26 cellular contexts compared by ENCODE assay signal in genomic region chr3:163745204-163745603, GRCh38.
A peak's percentile ranks its signal among the peaks of the same experiment; 100 is the strongest.
DNase-seq lines count a peak whose midpoint lies in the region; ATAC-seq, FAIRE-seq and TF ChIP-seq lines count a peak whose summit lies in the region.
"Had no signal": no experiment of that assay in that cellular context is flagged by ENCODE, and none has a peak within 500 bp of the region (broad histone marks: within the 10 kb centered on the region; RNA-seq: fewer than 3 reads in every experiment).

No MANE protein-coding gene starts in this region.

- H3K79me1 ChIP-seq in H1 (ENCODE audit: low read depth, low read length) (no peaks in the 10 kb centered on the region), neuronal stem cell (ENCODE audit: low read depth, low read length) (no peaks in the 10 kb centered on the region)

- no peaks in the 10 kb centered on the region for H3F3A ChIP-seq in GM23338 (replicated peaks; ENCODE audit: low read depth)

- no peak overlapping the region for H3K56ac ChIP-seq in H1 (replicated peaks; ENCODE audit: insufficient read length, low read depth, low read length)

- H3K27ac ChIP-seq in GM23338 (ENCODE audit: low read depth): no peak overlapping the region
- no peak overlapping the region for H3K27ac ChIP-seq in H1 (ENCODE audit: low read depth, low read length)
- no peak overlapping the region for H3K27ac ChIP-seq in neuronal stem cell (replicated peaks; ENCODE audit: low read length)
- H3K27ac ChIP-seq: 22Rv1; BLaER1 treated with 17β-estradiol and CSF1 and Interleukin-3, amounts not matched to agents 10 nM and 100 nM; GM23248 had no signal

- H3K27me3 Mint-ChIP-seq in GM23338 (ENCODE audit: insufficient read depth, low read depth, poor library complexity): no peaks in the 10 kb centered on the region
- peaks cover 3% of the 10 kb centered on the region for H3K27me3 Mint-ChIP-seq in glutamatergic neuron (ENCODE audit: unreplicated experiment)
- H3K27me3 Mint-ChIP-seq: CD4-positive, alpha-beta T cell; CD8-positive, alpha-beta memory T cell had no signal

- peaks cover 19% of the 10 kb centered on the region for H3K9me3 Mint-ChIP-seq in GM23338
- H3K9me3 Mint-ChIP-seq in glutamatergic neuron (ENCODE audit: unreplicated experiment): peaks cover 1% of the 10 kb centered on the region

- TF ChIP-seq RAD21 in H1 (IDR thresholded peaks at IDR 0.05 in 1 of 2, conservative IDR thresholded peaks at IDR 0.05 in 1 of 2; ENCODE audit: low read depth in 2 of 2, low read length in 2 of 2): no peak

- no peak overlapping the region for H3K14ac ChIP-seq in H1 (ENCODE audit: insufficient read length)
- no peak overlapping the region for H3K14ac ChIP-seq in neuronal stem cell (ENCODE audit: low read length)

- H3K4me3 ChIP-seq in GM23338 (no peak overlapping the region), H1 (ENCODE audit: extremely low read depth in 1 of 4, insufficient read depth in 2 of 4, low read depth in 3 of 4, low read length in 4 of 4) (no peak overlapping the region), neuronal stem cell (ENCODE audit: low read length in 2 of 2) (no peak overlapping the region)
- H3K4me3 ChIP-seq: BLaER1 treated with 17β-estradiol and CSF1 and Interleukin-3, amounts not matched to agents 10 nM and 100 nM; GM23248; HAP-1 had no signal

- H4K8ac ChIP-seq in H1 (ENCODE audit: extremely low read depth, insufficient read depth, low read length): no peak overlapping the region
- no peak overlapping the region for H4K8ac ChIP-seq in neuronal stem cell (ENCODE audit: low read depth, low read length)

- no peak overlapping the region for H4K91ac ChIP-seq in H1 (replicated peaks; ENCODE audit: insufficient read length, low read length)
- no peak overlapping the region for H4K91ac ChIP-seq in neuronal stem cell (ENCODE audit: low read depth, low read length, poor library complexity)

- WGBS in H1 (ENCODE audit: extremely low coverage in 1 of 2, insufficient coverage in 1 of 2, insufficient read length in 1 of 2, insufficient replicate concordance in 2 of 2, low coverage in 1 of 2, low lambda C conversion rate in 2 of 2, missing lambda C conversion rate in 1 of 2), 2 experiments: 57% methylated on average over 2 of the region's 2 CpGs; no CpG with 5 or more reads in 1 of the 2 experiments
- WGBS in neuronal stem cell (ENCODE audit: extremely low coverage in 2 of 2, insufficient read length in 2 of 2, insufficient replicate concordance in 1 of 2), 2 donors: no CpG with 5 or more reads among the region's 2 CpGs

- 0 out of 2 replicates have a peak, but pooled peaks cover 2% of the 10 kb centered on the region for H3K9me2 ChIP-seq in GM23338 (ENCODE audit: insufficient read depth)

- CTCF ChIA-PET in H1 (lab: Charles Lee; ENCODE audit: partially characterized antibody): no interaction called here

- TF ChIP-seq EP300 in H1 (IDR thresholded peaks at IDR 0.05; ENCODE audit: borderline replicate concordance in 1 of 2, low read depth in 2 of 2, low read length in 2 of 2): no peak

- H3K4me1 Mint-ChIP-seq in GM23338: no peaks in the 10 kb centered on the region
- H3K4me1 Mint-ChIP-seq in glutamatergic neuron (ENCODE audit: low read depth, unreplicated experiment): peaks cover 2% of the 10 kb centered on the region
- H3K4me1 Mint-ChIP-seq: CD14-positive monocyte; CD8-positive, alpha-beta memory T cell had no signal

- H3K9ac ChIP-seq in H1 (replicated peaks in 1 of 4; ENCODE audit: extremely low read depth in 1 of 4, low read depth in 3 of 4, low read length in 3 of 4) (no peak overlapping the region), neuronal stem cell (ENCODE audit: low read depth, low read length, poor library complexity) (no peak overlapping the region)
- H3K9ac ChIP-seq: BLaER1 treated with 17β-estradiol and CSF1 and Interleukin-3, amounts not matched to agents 10 nM and 100 nM; GM23248 had no signal

- H2BK15ac ChIP-seq in H1 (ENCODE audit: low read length) (no peak overlapping the region), neuronal stem cell (ENCODE audit: low read length) (no peak overlapping the region)

- TF ChIP-seq POLR2A in H1 (IDR thresholded peaks at IDR 0.05; ENCODE audit: control extremely low read depth in 1 of 2, low read depth in 2 of 2, low read length in 2 of 2): no peak
- TF ChIP-seq POLR2A in GM18505 (IDR thresholded peaks at IDR 0.05; ENCODE audit: borderline replicate concordance, extremely low read depth, insufficient read depth, insufficient read length): no peak

- no peak overlapping the region for H2BK5ac ChIP-seq in H1 (ENCODE audit: low read depth, low read length)
- H2BK5ac ChIP-seq in neuronal stem cell (ENCODE audit: low read length): no peak overlapping the region

- H3K18ac ChIP-seq in H1 (ENCODE audit: extremely low read depth, low read length) (no peak overlapping the region), neuronal stem cell (ENCODE audit: low read length) (no peak overlapping the region)

- no peak overlapping the region for H2BK20ac ChIP-seq in H1 (ENCODE audit: low read length)

- POLR2A ChIA-PET in H1 (lab: Charles Lee; ENCODE audit: partially characterized antibody): no interaction called here

- no peaks in the 10 kb centered on the region for H3K79me2 ChIP-seq in GM23338 (replicated peaks; ENCODE audit: insufficient read depth)
- no peaks in the 10 kb centered on the region for H3K79me2 ChIP-seq in H1 (ENCODE audit: control insufficient read depth in 1 of 2, insufficient read depth in 2 of 2, low read length in 2 of 2)

- no peak overlapping the region for H3K27ac Mint-ChIP-seq in GM23338
- H3K27ac Mint-ChIP-seq in glutamatergic neuron (ENCODE audit: unreplicated experiment): peak overlapping the region; percentile 50
- H3K27ac Mint-ChIP-seq: CD14-positive monocyte; CD4-positive, alpha-beta T cell; CD8-positive, alpha-beta memory T cell; HFFc6 had no signal

- no peak for TF ChIP-seq CTCF in GM23338 (conservative IDR thresholded peaks at IDR 0.05; ENCODE audit: low read depth in 2 of 2)
- no peak for TF ChIP-seq CTCF in H1 (IDR thresholded peaks at IDR 0.05; ENCODE audit: control extremely low read depth in 1 of 3, insufficient read depth in 1 of 3, low read depth in 1 of 3, low read length in 3 of 3)
- TF ChIP-seq CTCF in glutamatergic neuron (IDR thresholded peaks at IDR 0.05; ENCODE audit: partially characterized antibody, unreplicated experiment): no peak

- no peak overlapping the region for H3K4ac ChIP-seq in H1 (replicated peaks; ENCODE audit: insufficient read length, low read depth, low read length)
- no peak overlapping the region for H3K4ac ChIP-seq in neuronal stem cell (ENCODE audit: low read length)

- H3K36me3 Mint-ChIP-seq in GM23338 (ENCODE audit: low read depth): peaks cover 14% of the 10 kb centered on the region; the same call in 2 of the 3 replicates
- H3K36me3 Mint-ChIP-seq in glutamatergic neuron (ENCODE audit: unreplicated experiment): peaks cover 4% of the 10 kb centered on the region
- H3K36me3 Mint-ChIP-seq: CD14-positive monocyte; CD8-positive, alpha-beta memory T cell had no signal

- H3K4me3 Mint-ChIP-seq in GM23338 (no peak overlapping the region), glutamatergic neuron (ENCODE audit: unreplicated experiment) (no peak overlapping the region)
- H3K4me3 Mint-ChIP-seq: CD14-positive monocyte; CD4-positive, alpha-beta T cell; CD8-positive, alpha-beta memory T cell; HFFc6 had no signal

- no peak overlapping the region for H2AK5ac ChIP-seq in H1 (ENCODE audit: low read depth, low read length)
- no peak overlapping the region for H2AK5ac ChIP-seq in neuronal stem cell (ENCODE audit: low read depth, low read length)

- H3K4me2 ChIP-seq in GM23338: no peak overlapping the region
- no peak overlapping the region for H3K4me2 ChIP-seq in H1 (ENCODE audit: insufficient read depth in 1 of 2, low read depth in 2 of 2, low read length in 2 of 2)
- no peak overlapping the region for H3K4me2 ChIP-seq in neuronal stem cell (ENCODE audit: insufficient read depth, low read length, poor library complexity, severe bottlenecking)
- H3K4me2 ChIP-seq: BLaER1 treated with 17β-estradiol and CSF1 and Interleukin-3, amounts not matched to agents 10 nM and 100 nM had no signal

- no peaks in the 10 kb centered on the region for H3K27me3 ChIP-seq in GM23338 (ENCODE audit: insufficient read depth)
- H3K27me3 ChIP-seq in H1 (replicated peaks in 1 of 4; ENCODE audit: control insufficient read depth in 3 of 4, extremely low read depth in 1 of 4, insufficient read depth in 3 of 4, low read length in 3 of 4): no peaks in the 10 kb centered on the region
- no peaks in the 10 kb centered on the region for H3K27me3 ChIP-seq in neuronal stem cell (ENCODE audit: control insufficient read depth in 3 of 3, insufficient read depth in 3 of 3, low read depth in 1 of 3, low read length in 3 of 3)
- H3K27me3 ChIP-seq: BE2C; BLaER1 treated with 17β-estradiol and CSF1 and Interleukin-3, amounts not matched to agents 10 nM and 100 nM had no signal

- H3K4me1 ChIP-seq in GM23338 (ENCODE audit: insufficient read depth) (no peaks in the 10 kb centered on the region), H1 (replicated peaks in 1 of 4; ENCODE audit: control insufficient read depth in 3 of 4, insufficient read depth in 4 of 4, low read length in 3 of 4) (no peaks in the 10 kb centered on the region), neuronal stem cell (ENCODE audit: control insufficient read depth in 2 of 2, insufficient read depth in 1 of 2, low read depth in 1 of 2, low read length in 2 of 2) (peaks cover 0 to 5% of the 10 kb centered on the region in 2 donors)
- H3K4me1 ChIP-seq: BE2C; BLaER1 treated with 17β-estradiol and CSF1 and Interleukin-3, amounts not matched to agents 10 nM and 100 nM; HAP-1 had no signal

- H2AFZ ChIP-seq in GM23338 (peak overlapping the region; percentile 59; the same call in 1 of the 2 replicates), H1 (ENCODE audit: low read length) (peak overlapping the region; percentile 10; the same call in 1 of the 2 replicates), neuronal stem cell (ENCODE audit: low read length) (peak overlapping the region; percentile 42)
- H2AFZ ChIP-seq: GM23248 had no signal

- peaks cover 9 to 11% of the 10 kb centered on the region in 2 experiments; a peak in 2 of 4 replicates for H3K9me3 ChIP-seq in H1 (ENCODE audit: insufficient read depth in 2 of 2, low read depth in 1 of 2, low read length in 1 of 2)
- peaks cover 2 to 14% of the 10 kb centered on the region in 2 donors for H3K9me3 ChIP-seq in neuronal stem cell (replicated peaks in 1 of 2; ENCODE audit: control insufficient read depth in 2 of 2, insufficient read depth in 1 of 2, low read depth in 1 of 2, low read length in 2 of 2)
- H3K9me3 ChIP-seq: BE2C, HAP-1 had no signal

- H2BK12ac ChIP-seq in H1 (ENCODE audit: low read depth, low read length): no peak overlapping the region
- H2BK12ac ChIP-seq in neuronal stem cell (ENCODE audit: low read length): no peak overlapping the region

- no peaks in the 10 kb centered on the region for H4K20me1 ChIP-seq in GM23338 (replicated peaks; ENCODE audit: insufficient read depth)
- H4K20me1 ChIP-seq in H1 (replicated peaks in 1 of 2; ENCODE audit: control insufficient read depth in 1 of 2, insufficient read depth in 2 of 2, low read length in 2 of 2): no peaks in the 10 kb centered on the region
- H4K20me1 ChIP-seq: BLaER1 treated with 17β-estradiol and CSF1 and Interleukin-3, amounts not matched to agents 10 nM and 100 nM had no signal

- FAIRE-seq in H1 (lab: Jason Lieb, UNC): no peak
- FAIRE-seq: A204.1, D721Med, G401.6, GM12892, GM18507, H54 had no signal

- H2BK120ac ChIP-seq in H1 (replicated peaks; ENCODE audit: low read depth, low read length) (no peak overlapping the region), neuronal stem cell (ENCODE audit: low read depth, low read length) (no peak overlapping the region)

- H3K23me2 ChIP-seq in H1 (ENCODE audit: low read depth, low read length): no peaks in the 10 kb centered on the region

- no peak for ATAC-seq in GM23338
- no peak for ATAC-seq in GM18505 (IDR thresholded peaks at IDR 0.05; ENCODE audit: unreplicated experiment)
- no peak for ATAC-seq in HG03442 (IDR thresholded peaks at IDR 0.05; ENCODE audit: unreplicated experiment)

- no peak overlapping the region for H4K5ac ChIP-seq in H1 (ENCODE audit: insufficient read length, low read depth, low read length)

- H3K23ac ChIP-seq in H1 (ENCODE audit: insufficient read length): no peak overlapping the region
- H3K23ac ChIP-seq in neuronal stem cell (ENCODE audit: low read depth, low read length, poor library complexity): no peak overlapping the region

- DNase-seq in GM23338 (ENCODE audit: low spot score): no peak
- DNase-seq in H1 (ENCODE audit: low read depth in 1 of 2, low spot score in 2 of 2): no peak
- DNase-seq in glutamatergic neuron: no peak
- no peak for DNase-seq in neuronal stem cell (ENCODE audit: low spot score)
- DNase-seq in activated CD4-positive, CD25-positive, alpha-beta regulatory T cell (lab: John Stamatoyannopoulos, UW): no peak
- DNase-seq in DMS 273 (lab: John Stamatoyannopoulos, UW; ENCODE audit: unreplicated experiment): no peak
- DNase-seq: AML-193; BE2C; CD4-positive, alpha-beta T cell; CD8-positive, alpha-beta memory T cell; DMS153; DND-41; GM23248; HFFc6 had no signal

- H3K36me3 ChIP-seq in GM23338 (ENCODE audit: insufficient read depth) (no peaks in the 10 kb centered on the region), H1 (ENCODE audit: control insufficient read depth in 2 of 4, insufficient read depth in 4 of 4, low read length in 3 of 4) (no peaks in the 10 kb centered on the region), neuronal stem cell (replicated peaks in 1 of 2; ENCODE audit: control insufficient read depth in 2 of 2, insufficient read depth in 2 of 2, low read length in 2 of 2) (no peaks in the 10 kb centered on the region)
- H3K36me3 ChIP-seq: BE2C; BLaER1 treated with 17β-estradiol and CSF1 and Interleukin-3, amounts not matched to agents 10 nM and 100 nM; HAP-1 had no signal
